8 cellular contexts compared by ENCODE assay signal in genomic region chr5:115962239-115962564, GRCh38. TPM values are rescaled to one million over a fixed set of nuclear protein-coding genes. Genes with fewer than 3 reads are reported as not detected.
A peak's percentile ranks its signal among the peaks of the same experiment; 100 is the strongest.
DNase-seq lines count a peak whose midpoint lies in the region; ATAC-seq, FAIRE-seq and TF ChIP-seq lines count a peak whose summit lies in the region.

LVRN (plus strand) TSS chr5:115962475; CDS start chr5:115962618, 143 bp downstream.

- DNase-seq in H7 = peak; percentile 41
- DNase-seq in astrocyte of the spinal cord (ENCODE audit: low read depth, low spot score) = no peak
- peak; percentile 48 for DNase-seq in kidney
- DNase-seq in stimulated activated effector memory CD8-positive, alpha-beta T cell treated with anti-CD3 and anti-CD28 coated beads, Interleukin-12 subunit alpha, Interleukin-12 subunit beta, amount 100 ng/mL, for 72 hours (ENCODE audit: low spot score in 2 of 2) = no peak
- no peak for DNase-seq in central memory CD4-positive, alpha-beta T cell
- no peak for DNase-seq in GM13977 (ENCODE audit: low spot score)
- DNase-seq in nucleus accumbens (lab: John Stamatoyannopoulos, UW) = no peak
- DNase-seq in cerebellum (ENCODE audit: low spot score) = no peak

- H3K27ac ChIP-seq in kidney (ENCODE audit: low read depth in 2 of 2, low read length in 2 of 2) = no peak within 1 kb of the TSS

- no peak within 1 kb of the TSS for H3K9ac ChIP-seq in kidney (ENCODE audit: low read length in 2 of 2)

- no peak for TF ChIP-seq CTCF in astrocyte of the spinal cord (IDR thresholded peaks at IDR 0.05; ENCODE audit: low read depth, low read length)
- TF ChIP-seq CTCF in kidney (IDR thresholded peaks at IDR 0.05; ENCODE audit: borderline replicate concordance, extremely low read depth, insufficient read depth) = no peak
- no peak for TF ChIP-seq CTCF in GM13977 (IDR thresholded peaks at IDR 0.05; ENCODE audit: extremely low read depth, insufficient read depth, missing control alignments)

- no peaks in the 10 kb centered on the region for H3K9me3 ChIP-seq in kidney (ENCODE audit: control insufficient read depth in 1 of 2, low read length in 2 of 2)

- no peaks in the 10 kb centered on the region for H3K36me3 ChIP-seq in H7 (replicated peaks; ENCODE audit: control insufficient read depth, insufficient read depth, low read length)
- no peaks in the 10 kb centered on the region for H3K36me3 ChIP-seq in kidney (ENCODE audit: control insufficient read depth in 1 of 2, insufficient read depth in 2 of 2, low read length in 2 of 2)

- no peaks in the 10 kb centered on the region for H3K36me3 Mint-ChIP-seq in stimulated activated effector memory CD8-positive, alpha-beta T cell treated with anti-CD3 and anti-CD28 coated beads, Interleukin-12 subunit alpha, Interleukin-12 subunit beta, amount 100 ng/mL, for 72 hours

- in situ Hi-C loops in astrocyte of the spinal cord (cut with HindIII; ENCODE audit: low sequenced_read_pairs) (no loop called here), GM13977 (cut with MboI; ENCODE audit: low pct_unique_long_range_greater_than_20kb, low sequenced_read_pairs, unreplicated experiment) (no loop called here)

- FAIRE-seq in kidney (lab: Jason Lieb, UNC) = no peak

- H3K4me3 Mint-ChIP-seq in stimulated activated effector memory CD8-positive, alpha-beta T cell treated with anti-CD3 and anti-CD28 coated beads, Interleukin-12 subunit alpha, Interleukin-12 subunit beta, amount 100 ng/mL, for 72 hours = peak within 1 kb of the TSS; percentile 41

- peaks cover 0 to 8% of the 10 kb centered on the region in 2 donors for H3K4me1 ChIP-seq in kidney (ENCODE audit: control insufficient read depth in 1 of 2, insufficient read depth in 1 of 2, low read depth in 1 of 2, low read length in 2 of 2)

- no peak within 1 kb of the TSS for H3K27ac Mint-ChIP-seq in stimulated activated effector memory CD8-positive, alpha-beta T cell treated with anti-CD3 and anti-CD28 coated beads, Interleukin-12 subunit alpha, Interleukin-12 subunit beta, amount 100 ng/mL, for 72 hours

- H3K27me3 ChIP-seq in H7 (ENCODE audit: control insufficient read depth, insufficient read depth, low read length) = peaks cover 41% of the 10 kb centered on the region; the same call in 1 of the 2 replicates

- no peak for ATAC-seq in stimulated activated effector memory CD8-positive, alpha-beta T cell treated with anti-CD3 and anti-CD28 coated beads, Interleukin-12 subunit alpha, Interleukin-12 subunit beta, amount 100 ng/mL, for 72 hours

- H3K9me3 Mint-ChIP-seq in stimulated activated effector memory CD8-positive, alpha-beta T cell treated with anti-CD3 and anti-CD28 coated beads, Interleukin-12 subunit alpha, Interleukin-12 subunit beta, amount 100 ng/mL, for 72 hours = no peaks in the 10 kb centered on the region

- peak within 1 kb of the TSS; percentile 34; the same call in 1 of the 2 replicates for H3K4me3 ChIP-seq in H7 (ENCODE audit: insufficient read depth, low read depth, low read length)
- H3K4me3 ChIP-seq in astrocyte of the spinal cord (ENCODE audit: low read depth, low read length) = peak within 1 kb of the TSS; percentile 39
- peak within 1 kb of the TSS in 1 of 2 donors; percentile 54 for H3K4me3 ChIP-seq in kidney (ENCODE audit: low read length in 2 of 2)

- peaks cover 17% of the 10 kb centered on the region for H3K4me1 Mint-ChIP-seq in stimulated activated effector memory CD8-positive, alpha-beta T cell treated with anti-CD3 and anti-CD28 coated beads, Interleukin-12 subunit alpha, Interleukin-12 subunit beta, amount 100 ng/mL, for 72 hours

- intact Hi-C loops in kidney (cut with DNase I) = no loop called here

RNA-seq across cellular contexts. Expression of gene LVRN, which starts in this region (rescaled TPM):
- 0.15 and 1.2 TPM in 2 replicates for total RNA-seq in H7 (2014; rRNA removed; shearing (Covaris generic))
- not detected for total RNA-seq in kidney
- polyA plus RNA-seq in kidney (ENCODE audit: insufficient read depth, low read depth, low replicate concordance) = not detected
- 3.1 TPM for total RNA-seq in cerebellum

Comparison
In these comparisons a context has a peak if more than half of its experiments do, and no peak if none do; other contexts are left out.
1. Peak in DNase-seq in kidney; RNA of the gene not detected or under 1 TPM.